ENCODE assay signal across 13 cellular contexts in genomic region chr19:3813473-3814392, GRCh38. TPM values are rescaled to one million over a fixed set of nuclear protein-coding genes. Genes with fewer than 3 reads are reported as not detected.
A peak's percentile ranks its signal among the peaks of the same experiment; 100 is the strongest.
DNase-seq lines count a peak whose midpoint lies in the region; ATAC-seq and TF ChIP-seq lines count a peak whose summit lies in the region.
"Had no signal": no experiment of that assay in that cellular context is flagged by ENCODE, and none has a peak within 500 bp of the region (broad histone marks: within the 10 kb centered on the region; RNA-seq: fewer than 3 reads in every experiment).

No MANE protein-coding gene starts in this region.

- H3K9me3 Mint-ChIP-seq in T-cell: no peaks in the 10 kb centered on the region
- H3K9me3 Mint-ChIP-seq: nephron progenitor cell had no signal

- H3K27me3 Mint-ChIP-seq in T-cell: no peaks in the 10 kb centered on the region

- H3K27ac ChIP-seq in BLaER1 (peak overlapping the region; percentile 82), vagina (no peak overlapping the region)

- peak overlapping the region; percentile 54; the same call in 1 of the 2 replicates for H3K9ac ChIP-seq in BLaER1

- peaks cover 42 to 58% (median 46%) of the 10 kb centered on the region in 3 donors for H3K4me1 Mint-ChIP-seq in T-cell

- CTCF ChIA-PET in T-cell (lab: Charles Lee): interaction anchor here (0.5 to 2.5 kb wide), 3 partner anchors 8 to 275 kb away, joined by 4 to 8 read pairs (median 6); partner anchors contain the start of gene MRPL54 (in 1 of the 2)

- ATAC-seq in T-cell (replicated peaks in 1 of 4) (no peak), left lobe of liver (peak; percentile 38)
- ATAC-seq: activated CD4-positive, CD25-positive, alpha-beta regulatory T cell treated with anti-CD3 and anti-CD28 coated beads, Interleukin-2, amount 50 U/mL, for 24 hours had no signal

- intact Hi-C loops in vagina (cut with DNase I): no loop called here

- DNase-seq in T-cell (peak in 2 of 34 experiments; percentile 11 to 12), left lobe of liver (ENCODE audit: low spot score) (no peak), vagina (ENCODE audit: extremely low spot score in 2 of 2) (no peak), islet precursor cell (no peak)
- DNase-seq in stimulated activated CD4-positive, alpha-beta T cell treated with anti-CD3 and anti-CD28 coated beads, Interleukin-12 subunit alpha, Interleukin-12 subunit beta, amount 100 ng/mL, for 4 hours: no peak
- DNase-seq: adrenal gland; dermis blood vessel endothelial cell; foreskin fibroblast; GDM1; nephron progenitor cell; stimulated activated CD8-positive, alpha-beta memory T cell treated with anti-CD3 and anti-CD28 coated beads, Interleukin-4, amount 100 ng/mL, for 48 hours had no signal

- H3K4me1 ChIP-seq in BLaER1 (peaks cover 100% of the 10 kb centered on the region), vagina (peaks cover 5% of the 10 kb centered on the region)

- peak overlapping the region; percentile 21 to 84 (median 47) for H3K4me3 Mint-ChIP-seq in T-cell
- H3K4me3 Mint-ChIP-seq: nephron progenitor cell had no signal

- no peak for TF ChIP-seq CTCF in vagina (IDR thresholded peaks at IDR 0.05)

- peak overlapping the region; percentile 35; the same call in 1 of the 2 replicates for H3K4me3 ChIP-seq in BLaER1
- no peak overlapping the region for H3K4me3 ChIP-seq in vagina
- H3K4me3 ChIP-seq: adrenal gland had no signal

- no peak for TF ChIP-seq POLR2A in vagina (IDR thresholded peaks at IDR 0.05)

- no peaks in the 10 kb centered on the region for H3K9me3 ChIP-seq in BLaER1
- no peaks in the 10 kb centered on the region for H3K9me3 ChIP-seq in vagina
- H3K9me3 ChIP-seq: adrenal gland had no signal

- peak overlapping the region; percentile 90 to 92 for H3K27ac Mint-ChIP-seq in T-cell

- POLR2A ChIA-PET in T-cell (lab: Charles Lee): no interaction called here

- no peaks in the 10 kb centered on the region for H3K36me3 Mint-ChIP-seq in T-cell

- H3K36me3 ChIP-seq in BLaER1: no peaks in the 10 kb centered on the region
- no peaks in the 10 kb centered on the region for H3K36me3 ChIP-seq in vagina
- H3K36me3 ChIP-seq: adrenal gland had no signal

- H3K4me2 ChIP-seq in BLaER1: peak overlapping the region; percentile 87

- H4K20me1 ChIP-seq in BLaER1: no peaks in the 10 kb centered on the region

- H3K27me3 ChIP-seq in BLaER1: no peaks in the 10 kb centered on the region
- no peaks in the 10 kb centered on the region for H3K27me3 ChIP-seq in vagina

RNA-seq across cellular contexts. Expression of gene MATK, which starts 27.6 kb away (rescaled TPM):
- total RNA-seq in T-cell (10 to 100 TPM in 4 of 5 donors, 1 to 10 TPM in 1; 9.2 to 41.4 (median 20.6) TPM), left lobe of liver (0.48 TPM), vagina (1.2 TPM)

RNA-seq across cellular contexts. Expression of gene RAX2, which starts 41.7 kb away (rescaled TPM):
- total RNA-seq in T-cell: not detected
- total RNA-seq in left lobe of liver: not detected
- not detected for total RNA-seq in vagina
- total RNA-seq: adrenal gland, dermis blood vessel endothelial cell had no signal

RNA-seq across cellular contexts. Expression of gene MRPL54, which starts 51.3 kb away (rescaled TPM):
- total RNA-seq in T-cell (10 to 100 TPM; 46.9 to 77.8 (median 52.2) TPM), left lobe of liver (56.0 TPM), vagina (30.4 TPM)

RNA-seq across cellular contexts. Expression of gene APBA3, which starts 52.2 kb away (rescaled TPM):
- total RNA-seq in T-cell: 10 to 100 TPM; 57.3 to 99.0 (median 78.2) TPM
- 18.6 TPM for total RNA-seq in left lobe of liver
- total RNA-seq in vagina: 46.2 TPM

RNA-seq across cellular contexts. Expression of gene ZFR2, which starts 55.1 kb away (rescaled TPM):
- total RNA-seq in T-cell: 1 to 10 TPM in 3 of 5 donors, under 1 TPM in 2; 0.56 to 1.8 (median 1.4) TPM
- total RNA-seq in left lobe of liver: not detected
- total RNA-seq in vagina: not detected
